ENCODE assay signal across 14 cellular contexts in the genomic region with DNA sequence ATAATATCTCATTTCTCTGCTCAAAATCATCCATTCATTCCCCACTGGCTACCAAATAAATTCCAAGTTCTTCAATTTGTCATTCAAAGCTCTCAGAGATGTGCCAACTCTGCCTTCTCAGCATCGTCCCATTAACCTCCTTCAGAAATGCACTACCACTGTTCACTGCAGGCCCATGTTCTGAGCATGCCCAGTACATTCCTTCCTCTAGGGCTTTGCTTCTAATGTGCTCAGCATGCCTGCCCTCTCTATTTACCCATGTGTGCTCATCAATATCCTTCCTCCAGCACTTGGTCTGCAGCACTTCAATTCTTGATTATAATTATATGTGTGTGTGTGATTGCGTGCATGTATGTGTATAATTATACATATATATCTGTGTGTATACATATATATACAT. TPM values are rescaled to one million over a fixed set of nuclear protein-coding genes. Genes with fewer than 3 reads are reported as not detected.
A peak's percentile ranks its signal among the peaks of the same experiment; 100 is the strongest.
DNase-seq lines count a peak whose midpoint lies in the region; ATAC-seq and TF ChIP-seq lines count a peak whose summit lies in the region.
"Had no signal": no experiment of that assay in that cellular context is flagged by ENCODE, and none has a peak within 500 bp of the region (broad histone marks: within the 10 kb centered on the region; RNA-seq: fewer than 3 reads in every experiment).

No MANE protein-coding gene starts in this region.

- H4K20me1 ChIP-seq in fibroblast of lung (ENCODE audit: control insufficient read depth, extremely low read depth, insufficient read depth, low read length): no peaks in the 10 kb centered on the region

- H3K4me3 Mint-ChIP-seq in osteocyte (ENCODE audit: unreplicated experiment): no peak overlapping the region
- H3K4me3 Mint-ChIP-seq: central memory CD8-positive, alpha-beta T cell; naive thymus-derived CD8-positive, alpha-beta T cell had no signal

- TF ChIP-seq POLR2A in gastroesophageal sphincter (IDR thresholded peaks at IDR 0.05): no peak

- no peaks in the 10 kb centered on the region for H3K36me3 ChIP-seq in fibroblast of lung (ENCODE audit: control insufficient read depth, insufficient read depth, low read length)
- H3K36me3 ChIP-seq in gastroesophageal sphincter: no peaks in the 10 kb centered on the region
- H3K36me3 ChIP-seq: thoracic aorta had no signal

- peaks cover 11% of the 10 kb centered on the region for H3K27me3 Mint-ChIP-seq in osteocyte (ENCODE audit: unreplicated experiment)
- H3K27me3 Mint-ChIP-seq: central memory CD8-positive, alpha-beta T cell had no signal

- H3K79me2 ChIP-seq in fibroblast of lung (ENCODE audit: control insufficient read depth, insufficient read depth, low read length): no peaks in the 10 kb centered on the region

- no peak overlapping the region for H3K27ac ChIP-seq in fibroblast of lung (ENCODE audit: insufficient read depth, low read length)
- H3K27ac ChIP-seq in gastroesophageal sphincter: no peak overlapping the region
- no peak overlapping the region for H3K27ac ChIP-seq in substantia nigra (ENCODE audit: low read depth, low read length, poor library complexity, severe bottlenecking)
- H3K27ac ChIP-seq: skin epidermis, thoracic aorta had no signal

- no peak overlapping the region for H3K9ac ChIP-seq in fibroblast of lung (ENCODE audit: insufficient read depth, low read length)

- H3K4me1 Mint-ChIP-seq in osteocyte (ENCODE audit: unreplicated experiment): no peaks in the 10 kb centered on the region

- H3K4me1 ChIP-seq in fibroblast of lung (ENCODE audit: control insufficient read depth, extremely low read depth, insufficient read depth, low read length) (no peaks in the 10 kb centered on the region), gastroesophageal sphincter (no peaks in the 10 kb centered on the region)

- no peak for ATAC-seq in gastroesophageal sphincter
- ATAC-seq: esophagus mucosa; naive thymus-derived CD8-positive, alpha-beta T cell had no signal

- TF ChIP-seq CTCF in fibroblast of lung (conservative IDR thresholded peaks at IDR 0.05 in 1 of 2, IDR thresholded peaks at IDR 0.05 in 1 of 2; ENCODE audit: low read depth in 1 of 2, low read length in 2 of 2) (peak; percentile 41 to 42), osteocyte (IDR thresholded peaks at IDR 0.05) (peak; percentile 39), gastroesophageal sphincter (IDR thresholded peaks at IDR 0.05) (no peak)

- H3K4me2 ChIP-seq in fibroblast of lung (ENCODE audit: extremely low read depth, insufficient read depth, low read length): no peak overlapping the region

- H3K4me3 ChIP-seq in fibroblast of lung (replicated peaks in 1 of 4; ENCODE audit: control extremely low read depth in 1 of 4, insufficient read depth in 1 of 4, low read depth in 3 of 4, low read length in 4 of 4) (no peak overlapping the region), gastroesophageal sphincter (no peak overlapping the region)
- H3K4me3 ChIP-seq: skin epidermis, thoracic aorta had no signal

- no peaks in the 10 kb centered on the region for H3K9me3 Mint-ChIP-seq in osteocyte (ENCODE audit: unreplicated experiment)
- H3K9me3 Mint-ChIP-seq: central memory CD8-positive, alpha-beta T cell; naive thymus-derived CD8-positive, alpha-beta T cell had no signal

- H3K27ac Mint-ChIP-seq in osteocyte (ENCODE audit: unreplicated experiment): no peak overlapping the region

- no peaks in the 10 kb centered on the region for H3K36me3 Mint-ChIP-seq in osteocyte (ENCODE audit: unreplicated experiment)
- H3K36me3 Mint-ChIP-seq: naive thymus-derived CD8-positive, alpha-beta T cell had no signal

- H3K27me3 ChIP-seq in fibroblast of lung (ENCODE audit: control insufficient read depth, insufficient read depth, low read length) (no peaks in the 10 kb centered on the region), gastroesophageal sphincter (no peaks in the 10 kb centered on the region)

- H3K9me3 ChIP-seq in fibroblast of lung (ENCODE audit: control insufficient read depth, insufficient read depth, low read depth, low read length) (no peaks in the 10 kb centered on the region), gastroesophageal sphincter (no peaks in the 10 kb centered on the region)
- H3K9me3 ChIP-seq: thoracic aorta had no signal

- no peak overlapping the region for H2AFZ ChIP-seq in fibroblast of lung (ENCODE audit: low read length)

- DNase-seq in EH (ENCODE audit: low read depth) (peak; percentile 30), NCI-H460 (ENCODE audit: extremely low read depth, low read depth) (peak; percentile 3), fibroblast of lung (ENCODE audit: low read depth in 2 of 2) (peak; percentile 6 to 16), osteocyte (ENCODE audit: extremely low spot score, unreplicated experiment) (no peak), GDM1 (lab: John Stamatoyannopoulos, UW) (no peak), substantia nigra (lab: John Stamatoyannopoulos, UW) (no peak)
- DNase-seq: activated gamma-delta T cell; naive thymus-derived CD8-positive, alpha-beta T cell had no signal

- 83 to 89% methylated on average over 2 of the region's 2 CpGs for WGBS in gastroesophageal sphincter (ENCODE audit: low coverage in 1 of 2), 2 donors

- TF ChIP-seq EP300 in gastroesophageal sphincter (IDR thresholded peaks at IDR 0.05): no peak

RNA-seq across cellular contexts. Expression of gene RGS8, which starts 36.1 kb away (rescaled TPM):
- total RNA-seq in NCI-H460 (2014; rRNA removed; shearing (Covaris generic)): not detected in 2 replicates
- polyA plus RNA-seq in NCI-H460 (2014; cell fraction: nucleus; rRNA removed): 0.04 TPM in 1 of 2 replicates, not detected in the other
- total RNA-seq in fibroblast of lung (not detected in 2 replicates), osteocyte (not detected in 2 replicates), gastroesophageal sphincter (not detected)
- not detected in 2 replicates for polyA plus RNA-seq in fibroblast of lung
- polyA plus RNA-seq in fibroblast of lung (2012): not detected in 2 replicates
- not detected in 2 replicates for polyA minus RNA-seq in fibroblast of lung (ENCODE audit: low replicate concordance)
- total RNA-seq: esophagus mucosa; naive thymus-derived CD8-positive, alpha-beta T cell; T-helper 1 cell treated with Interleukin-12 subunit alpha and Interleukin-12 subunit beta and Interleukin-4 antibody, amounts not matched to agents 30 ng/mL and 1 ng/mL, for 36 hours; thoracic aorta had no signal
- polyA plus RNA-seq: naive thymus-derived CD8-positive, alpha-beta T cell had no signal

Comparison
In these comparisons a context has a peak if more than half of its experiments do, and no peak if none do; other contexts are left out.
1. DNase-seq: peak in EH (single experiment), NCI-H460 (single experiment) and fibroblast of lung (2 of 2); none in osteocyte (single experiment), GDM1 (single experiment) and substantia nigra (0 of 49).
2. CTCF ChIP-seq: peak in fibroblast of lung (2 of 2) and osteocyte (single experiment); none in gastroesophageal sphincter (0 of 4).